Comparison of ENCODE assay signal across 21 cellular contexts in genomic region chr17:57838857-57839570, GRCh38.
"Had no signal": no experiment of that assay in that cellular context is flagged by ENCODE, and none has a peak within 500 bp of the region (broad histone marks: within the 10 kb centered on the region; RNA-seq: fewer than 3 reads in every experiment).

No MANE protein-coding gene starts in this region.

- H3K4me3 ChIP-seq: coronary artery, esophagus squamous epithelium, lung, neural progenitor cell, skin epidermis, transverse colon, uterus had no signal

- H3K27ac ChIP-seq: coronary artery, esophagus squamous epithelium, neural progenitor cell, skin epidermis, transverse colon, uterus had no signal

- H3K27me3 Mint-ChIP-seq: activated CD4-positive, alpha-beta memory T cell treated with anti-CD3 and anti-CD28 coated beads for 36 hours; activated CD8-positive, alpha-beta memory T cell treated with anti-CD3 and anti-CD28 coated beads, Interleukin-2, amount 10 ng/mL, durations not matched to agents 7 days and 5 days; activated naive CD4-positive, alpha-beta T cell treated with anti-CD3 and anti-CD28 coated beads, Interleukin-2, amount 50 U/mL, for 24 hours; naive thymus-derived CD8-positive, alpha-beta T cell; stimulated activated naive CD8-positive, alpha-beta T cell treated with anti-CD3 and anti-CD28 coated beads, Interleukin-15, Interleukin-2, amounts not matched to agents 100 ng/mL and 50 ng/mL, for 24 hours had no signal

- DNase-seq: activated CD4-positive, alpha-beta memory T cell treated with anti-CD3 and anti-CD28 coated beads for 36 hours; activated CD4-positive, alpha-beta T cell treated with anti-CD3 and anti-CD28 coated beads for 48 hours; activated CD4-positive, CD25-positive, alpha-beta regulatory T cell; activated CD8-positive, alpha-beta memory T cell treated with anti-CD3 and anti-CD28 coated beads, Interleukin-2, amount 10 ng/mL, durations not matched to agents 7 days and 5 days; activated gamma-delta T cell treated with Interleukin-2 at 50 U/mL for 16 hours; aorta; esophagus squamous epithelium; naive thymus-derived CD8-positive, alpha-beta T cell; posterior cingulate gyrus; retina; stimulated activated CD4-positive, alpha-beta T cell treated with anti-CD3 and anti-CD28 coated beads, Interleukin-1b, Interleukin-23, amount 100 ng/mL, for 48 hours; transverse colon; uterus had no signal

- H3K9me3 ChIP-seq: esophagus squamous epithelium, transverse colon, uterus had no signal

- H3K27me3 ChIP-seq: esophagus squamous epithelium, neural progenitor cell, transverse colon, uterus had no signal

- H3K36me3 ChIP-seq: neural progenitor cell, uterus had no signal

- H3K4me1 ChIP-seq: neural progenitor cell, transverse colon, uterus had no signal

- H3K4me3 Mint-ChIP-seq: activated CD4-positive, alpha-beta memory T cell treated with anti-CD3 and anti-CD28 coated beads for 36 hours; activated CD8-positive, alpha-beta memory T cell treated with anti-CD3 and anti-CD28 coated beads, Interleukin-2, amount 10 ng/mL, durations not matched to agents 7 days and 5 days; activated naive CD4-positive, alpha-beta T cell treated with anti-CD3 and anti-CD28 coated beads, Interleukin-2, amount 50 U/mL, for 24 hours; naive thymus-derived CD8-positive, alpha-beta T cell; neural progenitor cell; stimulated activated naive CD8-positive, alpha-beta T cell treated with anti-CD3 and anti-CD28 coated beads, Interleukin-15, Interleukin-2, amounts not matched to agents 100 ng/mL and 50 ng/mL, for 24 hours; T-helper 1 cell treated with Interleukin-12 subunit alpha and Interleukin-12 subunit beta and Interleukin-4 antibody, amounts not matched to agents 30 μg/mL and 1 μg/mL, for 36 hours had no signal

- ATAC-seq: activated CD8-positive, alpha-beta memory T cell treated with anti-CD3 and anti-CD28 coated beads, Interleukin-2, amount 10 ng/mL, durations not matched to agents 7 days and 5 days; naive thymus-derived CD8-positive, alpha-beta T cell had no signal

- H3K9me3 Mint-ChIP-seq: activated CD4-positive, alpha-beta memory T cell treated with anti-CD3 and anti-CD28 coated beads for 36 hours; activated naive CD4-positive, alpha-beta T cell treated with anti-CD3 and anti-CD28 coated beads, Interleukin-2, amount 50 U/mL, for 24 hours; brain; naive thymus-derived CD8-positive, alpha-beta T cell; neural progenitor cell; stimulated activated naive CD8-positive, alpha-beta T cell treated with anti-CD3 and anti-CD28 coated beads, Interleukin-15, Interleukin-2, amounts not matched to agents 100 ng/mL and 50 ng/mL, for 24 hours; T-helper 1 cell treated with Interleukin-12 subunit alpha and Interleukin-12 subunit beta and Interleukin-4 antibody, amounts not matched to agents 30 μg/mL and 1 μg/mL, for 36 hours had no signal

- H3K27ac Mint-ChIP-seq: activated CD4-positive, alpha-beta memory T cell treated with anti-CD3 and anti-CD28 coated beads for 36 hours; activated CD8-positive, alpha-beta memory T cell treated with anti-CD3 and anti-CD28 coated beads, Interleukin-2, amount 10 ng/mL, durations not matched to agents 7 days and 5 days; activated naive CD4-positive, alpha-beta T cell treated with anti-CD3 and anti-CD28 coated beads, Interleukin-2, amount 50 U/mL, for 24 hours; brain; neural progenitor cell; stimulated activated naive CD8-positive, alpha-beta T cell treated with anti-CD3 and anti-CD28 coated beads, Interleukin-15, Interleukin-2, amounts not matched to agents 100 ng/mL and 50 ng/mL, for 24 hours; T-helper 1 cell treated with Interleukin-12 subunit alpha and Interleukin-12 subunit beta and Interleukin-4 antibody, amounts not matched to agents 30 μg/mL and 1 μg/mL, for 36 hours had no signal
